ENCODE assay signal across 18 cellular contexts in the genomic region with DNA sequence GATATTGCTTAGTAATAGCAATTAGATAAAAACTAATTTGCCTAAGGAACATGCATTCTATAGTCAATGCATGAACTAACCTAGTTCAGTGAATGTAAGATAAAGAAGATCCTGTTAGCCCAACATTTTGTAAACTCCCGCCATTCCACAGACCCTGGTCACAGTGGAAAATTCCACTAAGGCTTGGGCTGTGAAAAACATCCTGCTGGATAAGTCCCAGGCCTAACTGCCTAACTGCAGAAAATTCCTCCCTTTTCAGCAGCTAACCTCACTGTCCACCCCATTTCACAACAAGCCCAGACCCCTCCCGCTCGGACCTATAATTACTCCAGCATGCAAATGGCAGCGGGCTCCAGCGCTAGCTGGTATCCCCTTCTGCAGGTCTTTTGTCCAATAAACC.
"Had no signal": no experiment of that assay in that cellular context is flagged by ENCODE, and none has a peak within 500 bp of the region (broad histone marks: within the 10 kb centered on the region; RNA-seq: fewer than 3 reads in every experiment).

No MANE protein-coding gene starts in this region.

- H3K27ac ChIP-seq: HL-60, RWPE1 had no signal

- DNase-seq: KBM-7, NCI-H1092, NCI-H1105 treated with DMSO at 0.1 percent for 48 hours, NCI-H1417 treated with DMSO at 0.1 percent for 48 hours, NCI-H146, NCI-H1694 treated with DMSO at 0.1 percent for 48 hours, NCI-H1930, NCI-H2081, NCI-H2107, NCI-H2227 treated with DMSO at 0.1 percent for 48 hours, NCI-H524, NCI-H526 treated with DMSO at 0.1 percent for 48 hours, NCI-H774, SHP77, SK-N-SH, SW 1271 had no signal

- H3K9me3 ChIP-seq: SK-N-SH had no signal

- H3K9ac ChIP-seq: SK-N-SH had no signal

- H3K4me2 ChIP-seq: SK-N-SH had no signal
